Comparison of ENCODE assay signal across 2 cellular contexts in the genomic region with DNA sequence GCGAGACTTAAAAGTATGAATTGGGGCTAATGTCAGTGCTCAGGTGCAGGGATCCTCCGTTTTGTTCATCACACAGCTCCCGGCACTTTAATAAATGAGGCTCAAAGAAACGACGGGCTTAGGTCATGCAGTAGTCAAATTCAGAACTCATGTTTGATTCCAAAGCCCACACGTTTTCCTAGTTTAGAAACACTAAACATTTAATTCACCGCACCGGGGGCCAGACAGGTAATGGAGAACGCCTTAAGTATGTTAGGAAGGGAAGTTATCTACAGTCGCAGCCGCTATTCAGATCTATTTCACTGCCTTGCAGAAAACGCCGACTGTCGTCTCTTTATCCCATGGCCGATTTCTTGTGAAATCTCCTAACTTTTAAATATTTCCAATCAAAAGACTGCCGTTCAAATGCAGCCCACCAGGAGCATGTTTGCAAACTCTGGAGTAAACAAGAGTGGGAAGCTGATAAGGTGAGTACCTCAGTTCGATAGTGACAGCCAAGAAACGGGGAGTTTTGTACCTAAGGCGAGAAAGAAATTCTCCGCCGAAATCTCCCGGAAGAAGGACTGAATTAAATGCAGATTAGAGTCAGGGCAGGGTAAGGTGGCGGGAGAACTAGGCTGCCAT.
TF ChIP-seq lines count a peak whose summit lies in the region.

No MANE protein-coding gene starts in this region.

TF ChIP-seq in SK-N-SH, 30 proteins besides CTCF, POLR2A, EP300 and RAD21 (continued from another document):
- TF ChIP-seq FOSL2 (IDR thresholded peaks at IDR 0.05; ENCODE audit: borderline replicate concordance, low read depth) (no peak), SMC3 (IDR thresholded peaks at IDR 0.05; ENCODE audit: low read depth, low read length) (no peak), MXI1 (IDR thresholded peaks at IDR 0.05; ENCODE audit: low read depth, low read length) (no peak), TCF12 (IDR thresholded peaks at IDR 0.05) (no peak)
- TF ChIP-seq, protein P1, sequence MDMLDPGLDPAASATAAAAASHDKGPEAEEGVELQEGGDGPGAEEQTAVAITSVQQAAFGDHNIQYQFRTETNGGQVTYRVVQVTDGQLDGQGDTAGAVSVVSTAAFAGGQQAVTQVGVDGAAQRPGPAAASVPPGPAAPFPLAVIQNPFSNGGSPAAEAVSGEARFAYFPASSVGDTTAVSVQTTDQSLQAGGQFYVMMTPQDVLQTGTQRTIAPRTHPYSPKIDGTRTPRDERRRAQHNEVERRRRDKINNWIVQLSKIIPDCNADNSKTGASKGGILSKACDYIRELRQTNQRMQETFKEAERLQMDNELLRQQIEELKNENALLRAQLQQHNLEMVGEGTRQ (IDR thresholded peaks at IDR 0.05; ENCODE audit: borderline replicate concordance, low read depth, low read length) = no peak

TF ChIP-seq in SK-N-SH treated with all-trans-retinoic acid at 6 μM for 48 hours, 23 proteins besides CTCF, POLR2A, EP300 and RAD21 (continued from another document):
- TF ChIP-seq, protein P2, sequence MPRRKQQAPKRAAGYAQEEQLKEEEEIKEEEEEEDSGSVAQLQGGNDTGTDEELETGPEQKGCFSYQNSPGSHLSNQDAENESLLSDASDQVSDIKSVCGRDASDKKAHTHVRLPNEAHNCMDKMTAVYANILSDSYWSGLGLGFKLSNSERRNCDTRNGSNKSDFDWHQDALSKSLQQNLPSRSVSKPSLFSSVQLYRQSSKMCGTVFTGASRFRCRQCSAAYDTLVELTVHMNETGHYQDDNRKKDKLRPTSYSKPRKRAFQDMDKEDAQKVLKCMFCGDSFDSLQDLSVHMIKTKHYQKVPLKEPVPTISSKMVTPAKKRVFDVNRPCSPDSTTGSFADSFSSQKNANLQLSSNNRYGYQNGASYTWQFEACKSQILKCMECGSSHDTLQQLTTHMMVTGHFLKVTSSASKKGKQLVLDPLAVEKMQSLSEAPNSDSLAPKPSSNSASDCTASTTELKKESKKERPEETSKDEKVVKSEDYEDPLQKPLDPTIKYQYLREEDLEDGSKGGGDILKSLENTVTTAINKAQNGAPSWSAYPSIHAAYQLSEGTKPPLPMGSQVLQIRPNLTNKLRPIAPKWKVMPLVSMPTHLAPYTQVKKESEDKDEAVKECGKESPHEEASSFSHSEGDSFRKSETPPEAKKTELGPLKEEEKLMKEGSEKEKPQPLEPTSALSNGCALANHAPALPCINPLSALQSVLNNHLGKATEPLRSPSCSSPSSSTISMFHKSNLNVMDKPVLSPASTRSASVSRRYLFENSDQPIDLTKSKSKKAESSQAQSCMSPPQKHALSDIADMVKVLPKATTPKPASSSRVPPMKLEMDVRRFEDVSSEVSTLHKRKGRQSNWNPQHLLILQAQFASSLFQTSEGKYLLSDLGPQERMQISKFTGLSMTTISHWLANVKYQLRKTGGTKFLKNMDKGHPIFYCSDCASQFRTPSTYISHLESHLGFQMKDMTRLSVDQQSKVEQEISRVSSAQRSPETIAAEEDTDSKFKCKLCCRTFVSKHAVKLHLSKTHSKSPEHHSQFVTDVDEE (CRISPR knock-in tag; IDR thresholded peaks at IDR 0.05) = no peak
- TF ChIP-seq, protein P3, sequence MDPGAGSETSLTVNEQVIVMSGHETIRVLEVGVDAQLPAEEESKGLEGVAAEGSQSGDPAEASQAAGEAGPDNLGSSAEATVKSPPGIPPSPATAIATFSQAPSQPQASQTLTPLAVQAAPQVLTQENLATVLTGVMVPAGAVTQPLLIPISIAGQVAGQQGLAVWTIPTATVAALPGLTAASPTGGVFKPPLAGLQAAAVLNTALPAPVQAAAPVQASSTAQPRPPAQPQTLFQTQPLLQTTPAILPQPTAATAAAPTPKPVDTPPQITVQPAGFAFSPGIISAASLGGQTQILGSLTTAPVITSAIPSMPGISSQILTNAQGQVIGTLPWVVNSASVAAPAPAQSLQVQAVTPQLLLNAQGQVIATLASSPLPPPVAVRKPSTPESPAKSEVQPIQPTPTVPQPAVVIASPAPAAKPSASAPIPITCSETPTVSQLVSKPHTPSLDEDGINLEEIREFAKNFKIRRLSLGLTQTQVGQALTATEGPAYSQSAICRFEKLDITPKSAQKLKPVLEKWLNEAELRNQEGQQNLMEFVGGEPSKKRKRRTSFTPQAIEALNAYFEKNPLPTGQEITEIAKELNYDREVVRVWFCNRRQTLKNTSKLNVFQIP (CRISPR knock-in tag; IDR thresholded peaks at IDR 0.05; ENCODE audit: borderline replicate concordance, low read depth) = no peak
- TF ChIP-seq ZNF8 (CRISPR knock-in tag; IDR thresholded peaks at IDR 0.05) (no peak), OSR1 (CRISPR knock-in tag; IDR thresholded peaks at IDR 0.05) (no peak), PPARA (CRISPR knock-in tag; IDR thresholded peaks at IDR 0.05; ENCODE audit: borderline replicate concordance) (no peak), ZNF565 (CRISPR knock-in tag; conservative IDR thresholded peaks at IDR 0.05; ENCODE audit: low read depth) (no peak), ARNTL (CRISPR knock-in tag; IDR thresholded peaks at IDR 0.05; ENCODE audit: borderline replicate concordance, low read depth) (no peak), SNAI2 (CRISPR knock-in tag; IDR thresholded peaks at IDR 0.05) (no peak)
TF ChIP-seq in SK-N-SH treated with all-trans-retinoic acid at 6 μM for 48 hours: peak in this region for 0.
